24 cellular contexts compared by ENCODE assay signal in the genomic region with DNA sequence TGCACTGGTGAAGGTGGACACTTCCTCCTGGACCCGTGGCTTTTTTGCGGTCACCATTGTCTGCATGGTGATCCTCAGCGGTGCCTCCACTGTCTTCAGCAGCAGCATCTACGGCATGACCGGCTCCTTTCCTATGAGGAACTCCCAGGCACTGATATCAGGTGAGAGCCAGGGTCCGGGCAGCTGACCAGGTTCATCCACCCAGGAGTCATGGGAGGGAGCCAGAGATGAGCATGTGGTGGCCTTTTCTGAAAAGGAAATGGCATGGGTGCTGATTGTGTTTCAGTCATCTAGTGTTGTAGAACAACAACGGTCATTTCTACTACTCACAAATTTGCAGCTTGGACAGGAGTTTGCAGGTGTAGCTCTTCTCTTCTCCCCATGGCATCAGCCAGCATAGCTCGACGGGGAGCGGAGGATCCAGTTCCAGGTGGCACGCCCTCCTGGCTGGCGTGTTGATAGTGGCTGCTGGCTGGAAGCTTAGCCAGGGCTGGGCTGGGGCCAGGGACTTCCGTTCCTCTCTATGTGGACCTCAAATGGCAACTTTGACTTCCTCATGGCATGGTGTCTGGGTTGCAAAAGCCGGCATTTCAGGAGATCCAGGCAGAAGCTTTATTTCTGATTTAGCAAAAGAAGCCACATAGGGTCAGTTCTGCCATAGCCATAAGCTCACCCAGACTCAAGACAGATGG. TPM values are rescaled to one million over a fixed set of nuclear protein-coding genes. Genes with fewer than 3 reads are reported as not detected.
A peak's percentile ranks its signal among the peaks of the same experiment; 100 is the strongest.
DNase-seq lines count a peak whose midpoint lies in the region; ATAC-seq, FAIRE-seq and TF ChIP-seq lines count a peak whose summit lies in the region.
"Had no signal": no experiment of that assay in that cellular context is flagged by ENCODE, and none has a peak within 500 bp of the region (broad histone marks: within the 10 kb centered on the region; RNA-seq: fewer than 3 reads in every experiment).

No MANE protein-coding gene starts in this region.

- H3K27ac ChIP-seq in testis = no peak overlapping the region
- H3K27ac ChIP-seq: foreskin keratinocyte, SJSA1 had no signal

- H3K27ac Mint-ChIP-seq in activated naive CD8-positive, alpha-beta T cell treated with anti-CD3 and anti-CD28 coated beads, Interleukin-2, amount 50 U/mL, for 24 hours = no peak overlapping the region
- H3K27ac Mint-ChIP-seq: CD4-positive, CD25-positive, alpha-beta regulatory T cell; nephron progenitor cell had no signal

- DNase-seq in SKM-1 treated with dmso at 0.1 percent for 144 hours (lab: John Stamatoyannopoulos, UW; ENCODE audit: unreplicated experiment) = peak; percentile 20
- DNase-seq in SKM-1 (lab: John Stamatoyannopoulos, UW; ENCODE audit: unreplicated experiment) = no peak
- peak; percentile 38 to 79 for DNase-seq in cerebellar nuclear complex (lab: John Stamatoyannopoulos, UW)
- DNase-seq in left lobe of liver (ENCODE audit: low spot score) = peak; percentile 93
- DNase-seq in testis = peak; percentile 18
- no peak for DNase-seq in HTR-8/SVneo (ENCODE audit: insufficient read length, low spot score)
- no peak for DNase-seq in germinal center (ENCODE audit: low spot score)
- no peak for DNase-seq in activated naive CD8-positive, alpha-beta T cell treated with anti-CD3 and anti-CD28 coated beads, Interleukin-2, amount 50 U/mL, for 24 hours
- DNase-seq: activated CD4-positive, alpha-beta T cell treated with anti-CD3 and anti-CD28 coated beads for 48 hours; activated CD8-positive, alpha-beta memory T cell treated with anti-CD3 and anti-CD28 coated beads, Interleukin-2, amount 50 U/mL, for 4 hours; CD4-positive, CD25-positive, alpha-beta regulatory T cell; foreskin keratinocyte; KBM-7; mesenchymal stem cell; NCI-H1092 treated with DMSO at 0.1 percent for 48 hours; NCI-H2227 treated with DMSO at 0.1 percent for 48 hours; nephron progenitor cell; OCI-M1; stimulated activated CD4-positive, alpha-beta T cell treated with anti-CD3 and anti-CD28 coated beads, Interleukin-15, amount 100 ng/mL, for 24 hours; stimulated activated naive CD8-positive, alpha-beta T cell treated with anti-CD3 and anti-CD28 coated beads, Interleukin-15, Interleukin-2, amounts not matched to agents 100 U/mL and 50 U/mL, for 24 hours had no signal

- peak; percentile 85 for ATAC-seq in left lobe of liver
- no peak for ATAC-seq in activated naive CD8-positive, alpha-beta T cell treated with anti-CD3 and anti-CD28 coated beads, Interleukin-2, amount 50 U/mL, for 24 hours
- ATAC-seq: foreskin keratinocyte; stimulated activated naive CD8-positive, alpha-beta T cell treated with anti-CD3 and anti-CD28 coated beads, Interleukin-15, Interleukin-2, amounts not matched to agents 100 U/mL and 50 U/mL, for 24 hours had no signal

- no peaks in the 10 kb centered on the region for H3K9me3 ChIP-seq in testis
- H3K9me3 ChIP-seq: SJSA1 had no signal

- no peak overlapping the region for H3K4me3 ChIP-seq in testis
- H3K4me3 ChIP-seq: SJSA1 had no signal

- H3K4me1 ChIP-seq in testis = no peaks in the 10 kb centered on the region
- H3K4me1 ChIP-seq: foreskin keratinocyte, SJSA1 had no signal

- 91 to 93% methylated on average over 9 to 14 of the region's 14 CpGs for WGBS in testis, 2 donors

- FAIRE-seq in HTR-8/SVneo (lab: Jason Lieb, UNC) = no peak
- FAIRE-seq: endometrium, urothelium cell line had no signal

- peaks cover 15% of the 10 kb centered on the region for H3K4me1 Mint-ChIP-seq in activated naive CD8-positive, alpha-beta T cell treated with anti-CD3 and anti-CD28 coated beads, Interleukin-2, amount 50 U/mL, for 24 hours
- H3K4me1 Mint-ChIP-seq: CD4-positive, CD25-positive, alpha-beta regulatory T cell had no signal

- H3K36me3 Mint-ChIP-seq in activated naive CD8-positive, alpha-beta T cell treated with anti-CD3 and anti-CD28 coated beads, Interleukin-2, amount 50 U/mL, for 24 hours (ENCODE audit: low read depth) = no peaks in the 10 kb centered on the region

- intact Hi-C loops in testis (cut with DNase I; ENCODE audit: low total_unique reads) = no loop called here

- H3K4me3 Mint-ChIP-seq in activated naive CD8-positive, alpha-beta T cell treated with anti-CD3 and anti-CD28 coated beads, Interleukin-2, amount 50 U/mL, for 24 hours = no peak overlapping the region
- H3K4me3 Mint-ChIP-seq: CD4-positive, CD25-positive, alpha-beta regulatory T cell; central memory CD8-positive, alpha-beta T cell; nephron progenitor cell had no signal

- no peaks in the 10 kb centered on the region for H3K9me3 Mint-ChIP-seq in activated naive CD8-positive, alpha-beta T cell treated with anti-CD3 and anti-CD28 coated beads, Interleukin-2, amount 50 U/mL, for 24 hours
- H3K9me3 Mint-ChIP-seq: CD4-positive, CD25-positive, alpha-beta regulatory T cell; central memory CD8-positive, alpha-beta T cell; nephron progenitor cell had no signal

- H3K36me3 ChIP-seq in testis (ENCODE audit: low read depth, missing control alignments) = no peaks in the 10 kb centered on the region
- H3K36me3 ChIP-seq: SJSA1 had no signal

- H3K27me3 ChIP-seq in testis = no peaks in the 10 kb centered on the region
- H3K27me3 ChIP-seq: SJSA1 had no signal

- TF ChIP-seq POLR2A in testis (IDR thresholded peaks at IDR 0.05) = no peak

- H3K27me3 Mint-ChIP-seq in activated naive CD8-positive, alpha-beta T cell treated with anti-CD3 and anti-CD28 coated beads, Interleukin-2, amount 50 U/mL, for 24 hours = no peaks in the 10 kb centered on the region
- H3K27me3 Mint-ChIP-seq: CD4-positive, CD25-positive, alpha-beta regulatory T cell; central memory CD8-positive, alpha-beta T cell had no signal

- no peak for TF ChIP-seq CTCF in testis (IDR thresholded peaks at IDR 0.05)

RNA-seq across cellular contexts. Expression of a gene that starts 32.7 kb away (rescaled TPM):
- 6.4 TPM for total RNA-seq in left lobe of liver
- 10 to 100 TPM; 10.7 to 14.0 TPM for total RNA-seq in testis
- 12.7 TPM for polyA plus RNA-seq in testis (ENCODE audit: insufficient read depth, low read depth, low replicate concordance)

RNA-seq across cellular contexts. Expression of a gene that starts 44.9 kb away (rescaled TPM):
- total RNA-seq in left lobe of liver (20.9 TPM), testis (100 to 1,000 TPM in 1 of 2 donors, 10 to 100 TPM in 1; 81.7 to 125 TPM)
- 29.8 TPM for polyA plus RNA-seq in testis (ENCODE audit: insufficient read depth, low read depth, low replicate concordance)
- polyA plus RNA-seq: foreskin keratinocyte had no signal

Comparison
In these comparisons a context has a peak if more than half of its experiments do, and no peak if none do; other contexts are left out.
1. DNase-seq: peak in SKM-1 treated with dmso at 0.1 percent for 144 hours (single experiment), cerebellar nuclear complex (2 of 2), left lobe of liver (single experiment) and testis (single experiment); none in SKM-1 (single experiment), HTR-8/SVneo (single experiment), germinal center (single experiment) and activated naive CD8-positive, alpha-beta T cell treated with anti-CD3 and anti-CD28 coated beads, Interleukin-2, amount 50 U/mL, for 24 hours (single experiment).